21 cellular contexts compared by ENCODE assay signal in genomic region chr17:71398706-71399620, GRCh38.
DNase-seq lines count a peak whose midpoint lies in the region; ATAC-seq and TF ChIP-seq lines count a peak whose summit lies in the region.
"Had no signal": no experiment of that assay in that cellular context is flagged by ENCODE, and none has a peak within 500 bp of the region (broad histone marks: within the 10 kb centered on the region; RNA-seq: fewer than 3 reads in every experiment).

No MANE protein-coding gene starts in this region.

- BruUV-seq in mammary epithelial cell (replicated peaks; lab: Mats Ljungman, UMichigan) (no TSS peak), MCF 10A (replicated peaks; lab: Mats Ljungman, UMichigan) (no TSS peak)

- POLR2A ChIA-PET in MCF 10A (lab: Yijun Ruan, JAX), result interaction anchor here (0.6 to 1.7 kb wide), 2 partner anchors 14 to 63 kb away, joined by 3 to 4 read pairs; no protein-coding TSS in a partner anchor

- H3K27ac ChIP-seq in mammary epithelial cell (ENCODE audit: insufficient read depth, low read depth, low read length), result no peak overlapping the region
- H3K27ac ChIP-seq: body of pancreas, heart left ventricle, PC-9, SJSA1, uterus had no signal

- H3K36me3 Mint-ChIP-seq in MCF 10A (ENCODE audit: insufficient read depth, unreplicated experiment), result no peaks in the 10 kb centered on the region
- H3K36me3 Mint-ChIP-seq in type B pancreatic cell, result no peaks in the 10 kb centered on the region

- no peaks in the 10 kb centered on the region for H3K9me3 Mint-ChIP-seq in MCF 10A (ENCODE audit: unreplicated experiment)
- H3K9me3 Mint-ChIP-seq in type B pancreatic cell, result no peaks in the 10 kb centered on the region

- H3K27me3 Mint-ChIP-seq in MCF 10A (ENCODE audit: insufficient read depth, unreplicated experiment) (no peaks in the 10 kb centered on the region), type B pancreatic cell (peaks cover 10% of the 10 kb centered on the region)

- H3K27ac Mint-ChIP-seq in MCF 10A (ENCODE audit: low read depth, unreplicated experiment), result no peak overlapping the region
- peak overlapping the region; percentile 36 for H3K27ac Mint-ChIP-seq in type B pancreatic cell

- no peaks in the 10 kb centered on the region for H3K27me3 ChIP-seq in mammary epithelial cell (ENCODE audit: insufficient read depth, low read length)
- H3K27me3 ChIP-seq: body of pancreas, heart left ventricle, MG63, SJSA1, uterus had no signal

- H4K20me1 ChIP-seq in mammary epithelial cell (ENCODE audit: insufficient read depth, low read length), result no peaks in the 10 kb centered on the region

- H3K9ac ChIP-seq in mammary epithelial cell (ENCODE audit: insufficient read depth, low read length), result no peak overlapping the region

- CTCF ChIA-PET in mammary epithelial cell (lab: Charles Lee; ENCODE audit: low non-redundant PET) (no interaction called here), MCF 10A (lab: Yijun Ruan, JAX) (no interaction called here)

- intact Hi-C loops in mammary epithelial cell (cut with micrococcal nuclease) (no loop called here), MCF 10A (cut with micrococcal nuclease) (no loop called here)

- DNase-seq in mammary epithelial cell (no peak), MCF 10A (ENCODE audit: unreplicated experiment) (no peak), astrocyte of the cerebellum (ENCODE audit: low read depth) (peak; percentile 9), iPS-NIHi11 (ENCODE audit: low spot score) (peak; percentile 26), type B pancreatic cell (ENCODE audit: extremely low spot score, unreplicated experiment) (no peak), NCI-H187 treated with DMSO at 0.1 percent for 48 hours (lab: John Stamatoyannopoulos, UW) (no peak), NCI-H2029 treated with DMSO at 0.1 percent for 48 hours (lab: John Stamatoyannopoulos, UW) (no peak)
- DNase-seq: activated gamma-delta T cell, body of pancreas, DMS53, heart left ventricle, kidney, MG63, NCI-H187, nucleus accumbens, PC-9, right cardiac atrium, uterus had no signal

- TF ChIP-seq CTCF in mammary epithelial cell (conservative IDR thresholded peaks at IDR 0.05 in 1 of 2, IDR thresholded peaks at IDR 0.05 in 1 of 2; ENCODE audit: extremely low read depth in 1 of 2, insufficient read depth in 1 of 2, low read depth in 1 of 2, low read length in 2 of 2) (no peak), MCF 10A (IDR thresholded peaks at IDR 0.05; ENCODE audit: unreplicated experiment) (no peak), astrocyte of the cerebellum (IDR thresholded peaks at IDR 0.05; ENCODE audit: low read depth, low read length, missing control alignments) (no peak), type B pancreatic cell (conservative IDR thresholded peaks at IDR 0.05) (no peak)

- H3K9me3 ChIP-seq in mammary epithelial cell (replicated peaks; ENCODE audit: insufficient read depth, low read length), result no peaks in the 10 kb centered on the region
- H3K9me3 ChIP-seq: body of pancreas, heart left ventricle, MG63, SJSA1, uterus had no signal

- no peaks in the 10 kb centered on the region for H3K36me3 ChIP-seq in mammary epithelial cell (ENCODE audit: insufficient read depth, low read length)
- H3K36me3 ChIP-seq: heart left ventricle, MG63, SJSA1, uterus had no signal

- peaks cover 21% of the 10 kb centered on the region for H3K4me1 ChIP-seq in mammary epithelial cell (ENCODE audit: insufficient read depth, low read length)
- H3K4me1 ChIP-seq: body of pancreas, heart left ventricle, SJSA1, uterus had no signal

- ATAC-seq in activated CD4-positive, CD25-positive, alpha-beta regulatory T cell treated with anti-CD3 and anti-CD28 coated beads, Interleukin-2, amount 50 U/mL, for 24 hours, result no peak
- ATAC-seq: body of pancreas, esophagus mucosa, heart left ventricle, right cardiac atrium had no signal

- H3K4me1 Mint-ChIP-seq in MCF 10A (ENCODE audit: insufficient read depth, unreplicated experiment) (peaks cover 18% of the 10 kb centered on the region), type B pancreatic cell (ENCODE audit: unreplicated experiment) (peaks cover 22% of the 10 kb centered on the region)

- no peaks in the 10 kb centered on the region for H3K79me2 ChIP-seq in mammary epithelial cell (ENCODE audit: insufficient read depth, low read length)

- H3K4me3 ChIP-seq in mammary epithelial cell (replicated peaks in 1 of 3; ENCODE audit: insufficient read depth in 1 of 3, low read depth in 2 of 3, low read length in 3 of 3) (no peak overlapping the region), astrocyte of the cerebellum (ENCODE audit: low read depth, low read length) (no peak overlapping the region)
- H3K4me3 ChIP-seq: body of pancreas, heart left ventricle, MG63, PC-9, SJSA1, uterus had no signal

- H3K4me3 Mint-ChIP-seq in MCF 10A (ENCODE audit: unreplicated experiment) (no peak overlapping the region), type B pancreatic cell (peak overlapping the region; percentile 22)

- dilution Hi-C loops in mammary epithelial cell (cut with HindIII; ENCODE audit: low sequenced_read_pairs), result no loop called here

- no peak overlapping the region for H3K4me2 ChIP-seq in mammary epithelial cell (ENCODE audit: insufficient read depth, low read depth, low read length)
- H3K4me2 ChIP-seq: PC-9 had no signal

- H2AFZ ChIP-seq in mammary epithelial cell (ENCODE audit: low read depth, low read length), result peak overlapping the region; percentile 10
- H2AFZ ChIP-seq: PC-9 had no signal

- 87% methylated on average over 8 of the region's 9 CpGs for WGBS in mammary epithelial cell (ENCODE audit: low coverage, missing lambda C conversion rate)

- in situ Hi-C loops in mammary epithelial cell (cut with MboI; ENCODE audit: low sequenced_read_pairs in 2 of 2), result no loop called here
- in situ Hi-C loops in astrocyte of the cerebellum (cut with HindIII; ENCODE audit: low sequenced_read_pairs), result no loop called here

Comparison
In these comparisons a context has a peak if more than half of its experiments do, and no peak if none do; other contexts are left out.
1. DNase-seq: peak in astrocyte of the cerebellum (single experiment) and iPS-NIHi11 (single experiment); none in mammary epithelial cell (single experiment), MCF 10A (single experiment), type B pancreatic cell (single experiment), NCI-H187 treated with DMSO at 0.1 percent for 48 hours (single experiment) and NCI-H2029 treated with DMSO at 0.1 percent for 48 hours (single experiment).